ENCODE assay signal across 25 cellular contexts in the genomic region with DNA sequence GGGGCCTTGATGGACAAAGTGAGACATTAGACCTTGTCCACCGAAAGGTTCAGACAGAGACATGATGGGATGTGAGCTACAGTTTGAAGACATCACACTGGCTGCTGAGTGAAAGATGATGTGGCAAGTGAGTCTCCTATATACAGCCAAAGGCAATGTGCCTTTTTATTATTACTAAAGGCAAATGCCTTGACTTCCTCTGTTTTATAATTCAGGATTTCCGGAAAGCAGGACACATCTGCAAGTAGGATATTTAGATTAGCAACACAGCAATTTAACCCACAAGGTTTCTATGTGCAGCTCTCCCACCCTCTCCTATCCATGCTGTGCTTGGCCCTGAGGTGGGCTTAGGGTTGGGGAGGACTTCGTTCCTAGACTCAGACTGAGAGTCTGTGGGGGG. TPM values are rescaled to one million over a fixed set of nuclear protein-coding genes. Genes with fewer than 3 reads are reported as not detected.
"Had no signal": no experiment of that assay in that cellular context is flagged by ENCODE, and none has a peak within 500 bp of the region (broad histone marks: within the 10 kb centered on the region; RNA-seq: fewer than 3 reads in every experiment).

No MANE protein-coding gene starts in this region.

- H3K27ac ChIP-seq: HL-60, Peyer's patch, SJSA1, SK-N-MC had no signal

- ATAC-seq: K562, Right ventricle myocardium inferior had no signal

- DNase-seq: MV-4-11, NCI-H1048, NCI-H1105, NCI-H1436 treated with DMSO at 0.1 percent for 48 hours, NCI-H1694, NCI-H187 treated with DMSO at 0.1 percent for 48 hours, NCI-H2029 treated with DMSO at 0.1 percent for 48 hours, NCI-H226, NCI-H446, NCI-H510A, NCI-H524 treated with DMSO at 0.1 percent for 48 hours, NCI-H69, NCI-H774, OCI-M1, PC-9, Peyer's patch, SHP77 treated with DMSO at 0.1 percent for 48 hours had no signal

- H3K36me3 Mint-ChIP-seq: IgD-negative memory B cell had no signal

- H3K4me2 ChIP-seq: PC-9 had no signal

- H3K9me3 ChIP-seq: Peyer's patch, SJSA1 had no signal

- H3K9me3 Mint-ChIP-seq: IgD-negative memory B cell had no signal

- H3K4me3 ChIP-seq: K562, PC-9, Peyer's patch, SJSA1, SK-N-MC had no signal

- H2AFZ ChIP-seq: PC-9 had no signal

- H3K36me3 ChIP-seq: Peyer's patch, SJSA1 had no signal

RNA-seq across cellular contexts. Expression of gene SPATA12, which starts 20.7 kb away (rescaled TPM):
- total RNA-seq: K562, MCF 10A, Peyer's patch, Right ventricle myocardium inferior, RPMI7951, SJSA1 had no signal
